ENCODE assay signal across 25 cellular contexts in genomic region chr7:77254429-77254828, GRCh38. TPM values are rescaled to one million over a fixed set of nuclear protein-coding genes. Genes with fewer than 3 reads are reported as not detected.
"Had no signal": no experiment of that assay in that cellular context is flagged by ENCODE, and none has a peak within 500 bp of the region (broad histone marks: within the 10 kb centered on the region; RNA-seq: fewer than 3 reads in every experiment).

No MANE protein-coding gene starts in this region.

- H3K27me3 ChIP-seq: neural progenitor cell, ovary, right lobe of liver, sigmoid colon, stomach, thyroid gland, tibial nerve, upper lobe of left lung, vagina had no signal

- H3K4me3 ChIP-seq: neural progenitor cell, ovary, psoas muscle, right lobe of liver, sigmoid colon, stomach, thoracic aorta, thyroid gland, tibial nerve, upper lobe of left lung, vagina had no signal

- ATAC-seq: natural killer cell treated with Interleukin-12 subunit alpha and Interleukin-12 subunit beta and Interleukin-15 and Interleukin-18, amount 100 ng/mL, for 72 hours; psoas muscle; right cardiac atrium; right lobe of liver; stimulated activated effector memory CD8-positive, alpha-beta T cell treated with anti-CD3 and anti-CD28 coated beads, Interleukin-12 subunit alpha, Interleukin-12 subunit beta, amount 100 ng/mL, for 72 hours; stimulated activated naive B cell treated with anti-CD40 and anti-IgM and Interleukin-4, amounts not matched to agents 10 μg/mL and 1 μg/mL and 100 μg/mL, for 72 hours had no signal

- DNase-seq: occipital lobe; ovary; posterior cingulate gyrus; psoas muscle; right cardiac atrium; right lobe of liver; sigmoid colon; small intestine; stimulated activated CD4-positive, alpha-beta T cell treated with anti-CD3 and anti-CD28 coated beads, Interleukin-15, amount 100 ng/mL, for 24 hours; stimulated activated CD4-positive, alpha-beta T cell treated with anti-CD3 and anti-CD28 coated beads, Interleukin-2, amount 100 ng/mL, for 24 hours; stimulated activated CD4-positive, alpha-beta T cell treated with anti-CD3 and anti-CD28 coated beads, Interleukin-2, amount 100 ng/mL, for 48 hours; stimulated activated CD4-positive, alpha-beta T cell treated with anti-CD3 and anti-CD28 coated beads, Interleukin-4, amount 100 ng/mL, for 24 hours; stimulated activated naive B cell treated with anti-CD40 and anti-IgM and Interleukin-4, amounts not matched to agents 10 μg/mL and 1 μg/mL and 100 μg/mL, for 72 hours; stimulated activated naive CD4-positive, alpha-beta T cell treated with Interleukin-2 at 50 U/mL for 16 hours; stomach; thyroid gland; upper lobe of left lung had no signal

- H3K27ac ChIP-seq: neural progenitor cell, ovary, parathyroid adenoma, psoas muscle, right lobe of liver, sigmoid colon, stomach, thoracic aorta, thyroid gland, tibial nerve, upper lobe of left lung, vagina had no signal

- H3K36me3 ChIP-seq: neural progenitor cell, ovary, right lobe of liver, sigmoid colon, thoracic aorta, thyroid gland, upper lobe of left lung, vagina had no signal

- H3K9ac ChIP-seq: neural progenitor cell, parathyroid adenoma had no signal

- H3K4me1 ChIP-seq: neural progenitor cell, parathyroid adenoma, psoas muscle, right lobe of liver, stomach, thyroid gland, tibial nerve, upper lobe of left lung, vagina had no signal

- H3K9me3 ChIP-seq: ovary, psoas muscle, right lobe of liver, sigmoid colon, stomach, thoracic aorta, thyroid gland, tibial nerve, upper lobe of left lung, vagina had no signal

RNA-seq across cellular contexts. Expression of gene FGL2, which starts 54.8 kb away (rescaled TPM):
- total RNA-seq: progenitor cell of endocrine pancreas had no signal
